ENCODE assay signal across 8 cellular contexts in genomic region chr11:6682591-6682935, GRCh38. TPM values are rescaled to one million over a fixed set of nuclear protein-coding genes. Genes with fewer than 3 reads are reported as not detected.
A peak's percentile ranks its signal among the peaks of the same experiment; 100 is the strongest.
DNase-seq lines count a peak whose midpoint lies in the region; ATAC-seq and TF ChIP-seq lines count a peak whose summit lies in the region.

No MANE protein-coding gene starts in this region.

- POLR2A ChIA-PET in AG04450 (lab: Yijun Ruan, JAX) = interaction anchor here (1.1 to 3.1 kb wide), 5 partner anchors 62 to 201 kb away, joined by 3 to 13 read pairs (median 10); partner anchors contain the start of genes ARFIP2, TAF10, TIMM10B and TPP1
- POLR2A ChIA-PET in T-cell (lab: Charles Lee) = interaction anchor here in 1 of 2 donors (0.7 to 1.2 kb wide), 3 partner anchors 63 to 78 kb away, joined by 3 to 5 read pairs (median 5); partner anchors contain the start of gene TPP1

- CTCF ChIA-PET in AG04450 (lab: Charles Lee) (interaction anchor here (0.6 to 5.5 kb wide), 36 partner anchors 9 to 455 kb away, joined by 3 to 56 read pairs (median 6); partner anchors contain the start of genes ILK, RRP8, TAF10 and TPP1), T-cell (lab: Charles Lee) (interaction anchor here (0.8 to 3.3 kb wide), 19 partner anchors 11 to 304 kb away, joined by 3 to 53 read pairs (median 7); partner anchors contain the start of genes ILK (in 2 of the 2), ARFIP2 (in 1 of the 2), RRP8 (in 1 of the 2) and SMPD1 (in 1 of the 2))

- peak overlapping the region; percentile 90 for H3K27ac ChIP-seq in AG04450 (ENCODE audit: low read depth, low read length)

- no peaks in the 10 kb centered on the region for H3K9me3 Mint-ChIP-seq in T-cell

- no peaks in the 10 kb centered on the region for H3K27me3 ChIP-seq in AG04450 (ENCODE audit: control insufficient read depth, insufficient read depth, low read length)

- peaks cover 29 to 50% (median 32%) of the 10 kb centered on the region in 3 donors for H3K4me1 Mint-ChIP-seq in T-cell

- peak overlapping the region; percentile 99 to 100 for H3K27ac Mint-ChIP-seq in T-cell

- no peaks in the 10 kb centered on the region for H3K9me3 ChIP-seq in AG04450 (ENCODE audit: control insufficient read depth, insufficient read depth, low read length)

- H3K4me3 Mint-ChIP-seq in T-cell = peak overlapping the region; percentile 96 to 100 (median 98)

- TF ChIP-seq CTCF in AG04450 (IDR thresholded peaks at IDR 0.05; ENCODE audit: low read depth, low read length) = no peak
- no peak for TF ChIP-seq CTCF in foreskin fibroblast (IDR thresholded peaks at IDR 0.05; ENCODE audit: low read depth, low read length)

- no peak for DNase-seq in AG04450 (ENCODE audit: low read depth, low spot score)
- no peak for DNase-seq in T-cell
- no peak for DNase-seq in foreskin fibroblast
- DNase-seq in renal cortical epithelial cell (ENCODE audit: low read depth) = peak; percentile 1
- no peak for DNase-seq in ecto neural progenitor cell (ENCODE audit: low spot score)
- DNase-seq in germinal center (ENCODE audit: low spot score) = no peak

- H3K36me3 Mint-ChIP-seq in T-cell = peaks cover 17% of the 10 kb centered on the region

- H3K4me3 ChIP-seq in AG04450 (ENCODE audit: low read depth, low read length) (peak overlapping the region; percentile 100), foreskin fibroblast (ENCODE audit: low read depth in 1 of 2, low read length in 2 of 2) (peak overlapping the region; percentile 76 to 97)

- H3K27me3 Mint-ChIP-seq in T-cell = no peaks in the 10 kb centered on the region

- ATAC-seq in GM21723 (IDR thresholded peaks at IDR 0.05; ENCODE audit: unreplicated experiment) (peak; percentile 14), T-cell (replicated peaks in 1 of 4) (peak in 1 of 4 experiments; percentile 3), GM18519 (IDR thresholded peaks at IDR 0.05; ENCODE audit: low FRiP score, unreplicated experiment) (no peak)

RNA-seq across cellular contexts. Expression of gene MRPL17, which starts 0.6 kb away (rescaled TPM):
- polyA plus RNA-seq in AG04450 (2011; rRNA removed) = 63.3 and 69.1 TPM in 2 replicates
- 36.0 and 40.3 TPM in 2 replicates for polyA minus RNA-seq in AG04450 (2011; rRNA and poly(A)+ RNA removed)
- total RNA-seq in T-cell (10 to 100 TPM; 12.1 to 33.1 (median 30.2) TPM), renal cortical epithelial cell (27.2 and 49.8 TPM in 2 replicates)

RNA-seq across cellular contexts. Expression of gene DCHS1, which starts 27.0 kb away (rescaled TPM):
- polyA plus RNA-seq in AG04450 (2011; rRNA removed) = 8.7 and 11.2 TPM in 2 replicates
- 24.9 and 30.7 TPM in 2 replicates for polyA minus RNA-seq in AG04450 (2011; rRNA and poly(A)+ RNA removed)
- total RNA-seq in T-cell = 10 to 100 TPM in 3 of 5 donors, 1 to 10 TPM in 2; 4.9 to 14.8 (median 10.4) TPM
- under 0.01 and 1.3 TPM in 2 replicates for total RNA-seq in renal cortical epithelial cell
